1 cellular context compared by ENCODE assay signal in genomic region chr18:3619746-3620145, GRCh38.
TF ChIP-seq lines count a peak whose summit lies in the region.

No MANE protein-coding gene starts in this region.

TF ChIP-seq in HCT116, 20 proteins besides CTCF, POLR2A, EP300 and RAD21:
- TF ChIP-seq POLR2AphosphoS5 (IDR thresholded peaks at IDR 0.05; ENCODE audit: low read depth, low read length) (no peak), SIN3A (IDR thresholded peaks at IDR 0.05; ENCODE audit: low read depth) (no peak), FOSL1 (IDR thresholded peaks at IDR 0.05; ENCODE audit: low read depth) (no peak), EZH2phosphoT487 (IDR thresholded peaks at IDR 0.05; ENCODE audit: borderline replicate concordance) (no peak), CBX3 (IDR thresholded peaks at IDR 0.05; ENCODE audit: low read depth) (no peak), YY1 (IDR thresholded peaks at IDR 0.05; ENCODE audit: extremely low read depth, insufficient replicate concordance, low read depth, low read length) (no peak), REST (IDR thresholded peaks at IDR 0.05; ENCODE audit: low read depth) (no peak), CEBPB (IDR thresholded peaks at IDR 0.05; ENCODE audit: low read depth) (no peak), SP1 (IDR thresholded peaks at IDR 0.05; ENCODE audit: low read depth) (no peak), ZBTB33 (IDR thresholded peaks at IDR 0.05; ENCODE audit: extremely low read depth, insufficient replicate concordance, low read length) (no peak), ATF3 (IDR thresholded peaks at IDR 0.05) (no peak), ZNF274 (IDR thresholded peaks at IDR 0.05; ENCODE audit: low read depth, low read length) (no peak), EGR1 (IDR thresholded peaks at IDR 0.05; ENCODE audit: low read depth) (no peak), ELF1 (IDR thresholded peaks at IDR 0.05; ENCODE audit: borderline replicate concordance, low read depth) (no peak), MAX (IDR thresholded peaks at IDR 0.05) (no peak), JUND (IDR thresholded peaks at IDR 0.05) (no peak), SRF (IDR thresholded peaks at IDR 0.05; ENCODE audit: low read depth) (no peak), ZFX (IDR thresholded peaks at IDR 0.05) (no peak), EZH2 (IDR thresholded peaks at IDR 0.05) (no peak)
TF ChIP-seq in HCT116: peak in this region for 0.
